In the genomic region with DNA sequence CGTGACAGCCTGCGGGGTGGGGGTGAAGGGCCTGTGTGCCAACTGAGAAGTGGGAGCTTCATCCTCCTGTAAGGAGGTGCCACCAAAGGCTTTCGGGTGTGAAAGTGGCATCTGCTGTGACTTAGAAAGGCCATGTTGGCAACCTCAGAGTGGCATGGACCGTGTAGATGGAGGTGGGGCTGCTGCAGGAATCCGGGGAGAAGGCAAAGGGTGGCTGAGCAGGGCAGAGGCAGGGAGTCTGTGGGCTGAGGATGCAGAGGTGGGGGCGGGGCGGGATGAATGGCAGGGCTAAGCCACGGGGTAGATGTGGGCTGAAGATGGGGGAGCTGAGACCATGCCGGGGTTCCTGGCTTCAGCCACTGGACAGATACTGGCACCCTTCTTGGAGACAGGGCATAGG, we compare ENCODE assay signal across 23 cellular contexts. TPM values are rescaled to one million over a fixed set of nuclear protein-coding genes. Genes with fewer than 3 reads are reported as not detected.
DNase-seq lines count a peak whose midpoint lies in the region; ATAC-seq lines count a peak whose summit lies in the region.
"Had no signal": no experiment of that assay in that cellular context is flagged by ENCODE, and none has a peak within 500 bp of the region (broad histone marks: within the 10 kb centered on the region; RNA-seq: fewer than 3 reads in every experiment).

No MANE protein-coding gene starts in this region.

- no peaks in the 10 kb centered on the region for H3K27me3 Mint-ChIP-seq in activated T-cell treated with anti-CD3 and anti-CD28 coated beads, Interleukin-2, amount 50 U/mL, for 24 hours
- H3K27me3 Mint-ChIP-seq in activated T-cell treated with anti-CD3 and anti-CD28 coated beads, Interleukin-2, amount 50 U/mL, for 4 hours (ENCODE audit: low read depth): no peaks in the 10 kb centered on the region
- H3K27me3 Mint-ChIP-seq in CD8-positive, alpha-beta memory T cell: peaks cover 0 to 6% of the 10 kb centered on the region in 2 donors
- no peaks in the 10 kb centered on the region for H3K27me3 Mint-ChIP-seq in activated naive CD8-positive, alpha-beta T cell treated with anti-CD3 and anti-CD28 coated beads for 36 hours

- peaks cover 59% of the 10 kb centered on the region for H3K4me1 ChIP-seq in CD8-positive, alpha-beta memory T cell (ENCODE audit: insufficient read depth, low read length)
- no peaks in the 10 kb centered on the region for H3K4me1 ChIP-seq in aorta (ENCODE audit: control insufficient read depth in 1 of 2, insufficient read depth in 2 of 2, low read length in 2 of 2)
- H3K4me1 ChIP-seq: colonic mucosa had no signal

- POLR2A ChIA-PET in CD8-positive, alpha-beta memory T cell (lab: Charles Lee): interaction anchor here (1.0 kb wide), 1 partner anchor 108 kb away, joined by 4 read pairs; no protein-coding TSS in a partner anchor

- CTCF ChIA-PET in CD8-positive, alpha-beta memory T cell (lab: Charles Lee): no interaction called here

- ATAC-seq in activated T-cell treated with anti-CD3 and anti-CD28 coated beads, Interleukin-2, amount 50 U/mL, for 4 hours: no peak
- no peak for ATAC-seq in GM21529 (IDR thresholded peaks at IDR 0.05; ENCODE audit: unreplicated experiment)
- ATAC-seq in aorta (ENCODE audit: low FRiP score): no peak
- ATAC-seq: body of pancreas, HCT116 had no signal

- intact Hi-C loops in aorta (cut with DNase I): no loop called here

- no peaks in the 10 kb centered on the region for H3K9me3 Mint-ChIP-seq in activated T-cell treated with anti-CD3 and anti-CD28 coated beads, Interleukin-2, amount 50 U/mL, for 24 hours
- no peaks in the 10 kb centered on the region for H3K9me3 Mint-ChIP-seq in activated T-cell treated with anti-CD3 and anti-CD28 coated beads, Interleukin-2, amount 50 U/mL, for 4 hours
- H3K9me3 Mint-ChIP-seq in CD8-positive, alpha-beta memory T cell: no peaks in the 10 kb centered on the region
- no peaks in the 10 kb centered on the region for H3K9me3 Mint-ChIP-seq in activated naive CD8-positive, alpha-beta T cell treated with anti-CD3 and anti-CD28 coated beads for 36 hours
- H3K9me3 Mint-ChIP-seq: CD14-positive monocyte had no signal

- H3K27me3 ChIP-seq in CD8-positive, alpha-beta memory T cell (ENCODE audit: insufficient read depth, low read length, poor library complexity, severe bottlenecking): no peaks in the 10 kb centered on the region
- H3K27me3 ChIP-seq in aorta (ENCODE audit: control insufficient read depth in 1 of 2, insufficient read depth in 2 of 2, low read length in 1 of 2): no peaks in the 10 kb centered on the region
- H3K27me3 ChIP-seq: body of pancreas, colonic mucosa, suprapubic skin had no signal

- H3K9me3 ChIP-seq in CD8-positive, alpha-beta memory T cell (ENCODE audit: low read length): no peaks in the 10 kb centered on the region
- H3K9me3 ChIP-seq in aorta (ENCODE audit: control insufficient read depth, low read length): no peaks in the 10 kb centered on the region
- H3K9me3 ChIP-seq: body of pancreas, colonic mucosa, suprapubic skin had no signal

- H3K4me1 Mint-ChIP-seq in activated T-cell treated with anti-CD3 and anti-CD28 coated beads, Interleukin-2, amount 50 U/mL, for 24 hours (ENCODE audit: low read depth): peaks cover 57% of the 10 kb centered on the region
- peaks cover 57% of the 10 kb centered on the region for H3K4me1 Mint-ChIP-seq in activated T-cell treated with anti-CD3 and anti-CD28 coated beads, Interleukin-2, amount 50 U/mL, for 4 hours (ENCODE audit: low read depth)
- peaks cover 55 to 59% (median 57%) of the 10 kb centered on the region in 3 donors for H3K4me1 Mint-ChIP-seq in CD8-positive, alpha-beta memory T cell
- H3K4me1 Mint-ChIP-seq in activated naive CD8-positive, alpha-beta T cell treated with anti-CD3 and anti-CD28 coated beads for 36 hours: peaks cover 54% of the 10 kb centered on the region

- no peak overlapping the region for H3K4me3 Mint-ChIP-seq in activated T-cell treated with anti-CD3 and anti-CD28 coated beads, Interleukin-2, amount 50 U/mL, for 24 hours
- no peak overlapping the region for H3K4me3 Mint-ChIP-seq in activated T-cell treated with anti-CD3 and anti-CD28 coated beads, Interleukin-2, amount 50 U/mL, for 4 hours
- H3K4me3 Mint-ChIP-seq in CD8-positive, alpha-beta memory T cell: peak overlapping the region in 6 of 7 donors; percentile 26 to 96 (median 79)
- peak overlapping the region; percentile 33 for H3K4me3 Mint-ChIP-seq in activated naive CD8-positive, alpha-beta T cell treated with anti-CD3 and anti-CD28 coated beads for 36 hours
- H3K4me3 Mint-ChIP-seq: CD14-positive monocyte had no signal

- DNase-seq in activated T-cell treated with anti-CD3 and anti-CD28 coated beads, Interleukin-2, amount 50 U/mL, for 24 hours: no peak
- DNase-seq in activated T-cell treated with anti-CD3 and anti-CD28 coated beads, Interleukin-2, amount 50 U/mL, for 4 hours: no peak
- no peak for DNase-seq in CD8-positive, alpha-beta memory T cell
- no peak for DNase-seq in activated naive CD8-positive, alpha-beta T cell treated with anti-CD3 and anti-CD28 coated beads for 36 hours
- no peak for DNase-seq in iPS-NIHi11 (ENCODE audit: low spot score)
- no peak for DNase-seq in aorta
- DNase-seq: ACHN; body of pancreas; colonic mucosa; hippocampal formation; mesenchymal stem cell; NCI-H1417 treated with DMSO at 0.1 percent for 48 hours; NCI-H526; stimulated activated CD4-positive, alpha-beta T cell treated with anti-CD3 and anti-CD28 coated beads, Interleukin-4, amount 100 ng/mL, for 4 hours had no signal

- peak overlapping the region; percentile 13 for H3K27ac Mint-ChIP-seq in activated T-cell treated with anti-CD3 and anti-CD28 coated beads, Interleukin-2, amount 50 U/mL, for 24 hours
- peak overlapping the region; percentile 96 to 100 (median 99) for H3K27ac Mint-ChIP-seq in CD8-positive, alpha-beta memory T cell
- H3K27ac Mint-ChIP-seq in activated naive CD8-positive, alpha-beta T cell treated with anti-CD3 and anti-CD28 coated beads for 36 hours: peak overlapping the region; percentile 72

- H3K36me3 ChIP-seq in CD8-positive, alpha-beta memory T cell (ENCODE audit: insufficient read depth, low read length): no peaks in the 10 kb centered on the region
- H3K36me3 ChIP-seq in aorta (ENCODE audit: control insufficient read depth in 1 of 2, insufficient read depth in 2 of 2, low read length in 1 of 2): no peaks in the 10 kb centered on the region
- H3K36me3 ChIP-seq: colonic mucosa, suprapubic skin had no signal

- peak overlapping the region; percentile 93 for H3K27ac ChIP-seq in CD8-positive, alpha-beta memory T cell (ENCODE audit: low read depth, low read length)
- peak overlapping the region in 14 of 21 experiments; percentile 0 to 96 (median 75) for H3K27ac ChIP-seq in skin epidermis
- H3K27ac ChIP-seq in aorta (ENCODE audit: low read depth in 1 of 2, low read length in 2 of 2): no peak overlapping the region
- H3K27ac ChIP-seq: body of pancreas, colonic mucosa, suprapubic skin, VCaP had no signal

- no peak overlapping the region for H3K4me3 ChIP-seq in CD8-positive, alpha-beta memory T cell (ENCODE audit: low read length)
- H3K4me3 ChIP-seq in skin epidermis: no peak overlapping the region
- H3K4me3 ChIP-seq in aorta (ENCODE audit: low read length in 2 of 2): no peak overlapping the region
- H3K4me3 ChIP-seq: body of pancreas, colonic mucosa, suprapubic skin had no signal

- H3K36me3 Mint-ChIP-seq in activated T-cell treated with anti-CD3 and anti-CD28 coated beads, Interleukin-2, amount 50 U/mL, for 24 hours (ENCODE audit: low read depth): no peaks in the 10 kb centered on the region
- no peaks in the 10 kb centered on the region for H3K36me3 Mint-ChIP-seq in activated T-cell treated with anti-CD3 and anti-CD28 coated beads, Interleukin-2, amount 50 U/mL, for 4 hours (ENCODE audit: insufficient read depth)
- no peaks in the 10 kb centered on the region for H3K36me3 Mint-ChIP-seq in CD8-positive, alpha-beta memory T cell
- no peaks in the 10 kb centered on the region for H3K36me3 Mint-ChIP-seq in activated naive CD8-positive, alpha-beta T cell treated with anti-CD3 and anti-CD28 coated beads for 36 hours
- H3K36me3 Mint-ChIP-seq: CD14-positive monocyte had no signal

- 89 to 90% methylated on average over 9 of the region's 9 CpGs for WGBS in aorta, 2 donors

RNA-seq across cellular contexts. Expression of a gene that starts 28.2 kb away (rescaled TPM):
- 1 to 10 TPM; 2.3 to 7.6 (median 5.1) TPM for total RNA-seq in activated T-cell treated with anti-CD3 and anti-CD28 coated beads, Interleukin-2, amount 50 U/mL, for 4 hours
- total RNA-seq in CD8-positive, alpha-beta memory T cell: 1 to 10 TPM; 5.0 to 5.2 TPM
- 2.5 TPM for polyA plus RNA-seq in CD8-positive, alpha-beta memory T cell
- 1 to 10 TPM; 1.9 to 2.0 TPM for total RNA-seq in activated naive CD8-positive, alpha-beta T cell treated with anti-CD3 and anti-CD28 coated beads for 36 hours
- under 1 TPM; 0.65 to 0.78 TPM for total RNA-seq in aorta
- polyA plus RNA-seq in aorta: 1 to 10 TPM in 1 of 2 donors, under 1 TPM in 1; 0.50 to 2.2 TPM
- total RNA-seq: endothelial cell of umbilical vein, kidney epithelial cell, M059J had no signal
- polyA plus RNA-seq: endothelial cell of umbilical vein had no signal

Comparison
In these comparisons a context has a peak if more than half of its experiments do, and no peak if none do; other contexts are left out.
1. H3K27ac Mint-ChIP-seq: peak in every context shown above with its lines; median percentile 99 in CD8-positive, alpha-beta memory T cell; 72 in activated naive CD8-positive, alpha-beta T cell treated with anti-CD3 and anti-CD28 coated beads for 36 hours; 13 in activated T-cell treated with anti-CD3 and anti-CD28 coated beads, Interleukin-2, amount 50 U/mL, for 24 hours.
2. H3K4me3 Mint-ChIP-seq: peak in CD8-positive, alpha-beta memory T cell (6 of 7) and activated naive CD8-positive, alpha-beta T cell treated with anti-CD3 and anti-CD28 coated beads for 36 hours (single experiment); none in activated T-cell treated with anti-CD3 and anti-CD28 coated beads, Interleukin-2, amount 50 U/mL, for 24 hours (single experiment) and activated T-cell treated with anti-CD3 and anti-CD28 coated beads, Interleukin-2, amount 50 U/mL, for 4 hours (single experiment).
3. H3K27ac ChIP-seq: peak in CD8-positive, alpha-beta memory T cell (single experiment) and skin epidermis (14 of 21); none in aorta (0 of 2).